12 cellular contexts compared by ENCODE assay signal in the genomic region with DNA sequence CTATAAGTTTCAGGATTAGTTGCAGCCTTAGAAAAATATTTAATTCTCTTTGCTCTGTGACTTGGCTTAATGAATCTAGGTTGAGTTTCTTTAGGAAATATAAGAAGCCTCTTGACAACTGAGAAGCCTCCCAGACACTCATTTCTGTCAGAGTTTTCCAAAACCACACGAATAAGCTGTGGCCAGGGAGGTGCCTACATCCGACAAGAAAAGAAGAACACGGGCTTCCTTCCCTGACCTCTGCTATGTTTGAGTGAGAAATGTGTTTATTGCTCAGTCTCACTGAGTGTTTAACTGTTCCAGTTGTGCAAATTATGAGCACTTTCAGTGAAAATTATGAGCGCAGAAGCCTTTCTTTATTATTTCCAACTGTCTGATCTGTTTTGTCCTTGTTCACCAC.
DNase-seq lines count a peak whose midpoint lies in the region; ATAC-seq, FAIRE-seq and TF ChIP-seq lines count a peak whose summit lies in the region.
"Had no signal": no experiment of that assay in that cellular context is flagged by ENCODE, and none has a peak within 500 bp of the region (broad histone marks: within the 10 kb centered on the region; RNA-seq: fewer than 3 reads in every experiment).

No MANE protein-coding gene starts in this region.

- DNase-seq in A549 (ENCODE audit: low read depth in 1 of 2, low spot score in 1 of 2) (no peak), Daoy (ENCODE audit: low read depth) (peak; percentile 55), T-helper 17 cell (no peak), keratinocyte (ENCODE audit: low read depth, low spot score) (no peak), posterior vena cava (ENCODE audit: low spot score) (no peak), MG63 (no peak), cerebellum (ENCODE audit: low spot score) (no peak)
- DNase-seq: stimulated activated CD4-positive, alpha-beta T cell treated with anti-CD3 and anti-CD28 coated beads, Interleukin-4, amount 100 ng/mL, for 24 hours had no signal

- FAIRE-seq in A549 (lab: Jason Lieb, UNC) (no peak), keratinocyte (lab: Jason Lieb, UNC) (no peak)
- FAIRE-seq: D721Med had no signal

- POLR2A ChIA-PET in A549 (lab: Yijun Ruan, JAX), result no interaction called here

- H3K4me1 ChIP-seq in A549 (peaks cover 38% of the 10 kb centered on the region), keratinocyte (ENCODE audit: control insufficient read depth, extremely low read depth, insufficient read depth, low read length) (peaks cover 30% of the 10 kb centered on the region)

- peaks cover 6% of the 10 kb centered on the region for H3K4me1 Mint-ChIP-seq in T-helper 17 cell

- peak overlapping the region; percentile 90 for H3K4me2 ChIP-seq in A549
- H3K4me2 ChIP-seq in keratinocyte (ENCODE audit: control insufficient read depth, extremely low read depth, insufficient read depth, low read depth, low read length), result peak overlapping the region; percentile 86

- peak overlapping the region; percentile 76 for H3K4me3 Mint-ChIP-seq in T-helper 17 cell

- H3K79me2 ChIP-seq in keratinocyte (ENCODE audit: control insufficient read depth, insufficient read depth, low read length), result no peaks in the 10 kb centered on the region

- H3K27me3 ChIP-seq in keratinocyte (ENCODE audit: control insufficient read depth, extremely low read depth, insufficient read depth, low read length) (peaks cover 18% of the 10 kb centered on the region), MG63 (no peaks in the 10 kb centered on the region)

- dilution Hi-C loops in keratinocyte (cut with MboI; ENCODE audit: extremely low pct_ligation_motif_present, low sequenced_read_pairs), result no loop called here

- H3K4me3 ChIP-seq in A549 (no peak overlapping the region), keratinocyte (ENCODE audit: control insufficient read depth in 2 of 3, extremely low read depth in 1 of 3, insufficient read depth in 2 of 3, low read depth in 1 of 3, low read length in 3 of 3) (no peak overlapping the region), MG63 (no peak overlapping the region)

- 19% methylated on average over 4 of the region's 4 CpGs for WGBS in A549 (ENCODE audit: missing lambda C conversion rate)

- H3K27ac Mint-ChIP-seq in T-helper 17 cell, result no peak overlapping the region

- H3K9ac ChIP-seq in keratinocyte (ENCODE audit: control insufficient read depth, extremely low read depth, insufficient read depth, low read length), result no peak overlapping the region

- no peak for TF ChIP-seq RAD21 in A549 (conservative IDR thresholded peaks at IDR 0.05 in 1 of 2, IDR thresholded peaks at IDR 0.05 in 1 of 2)

- peaks cover 58% of the 10 kb centered on the region for H3K27me3 Mint-ChIP-seq in T-helper 17 cell

- peaks cover 3% of the 10 kb centered on the region for H3K36me3 Mint-ChIP-seq in T-helper 17 cell (ENCODE audit: low read depth)

- no peaks in the 10 kb centered on the region for H4K20me1 ChIP-seq in keratinocyte (ENCODE audit: control insufficient read depth, extremely low read depth, insufficient read depth, low read length)

- intact Hi-C loops in posterior vena cava (cut with DNase I), result loop anchor here (5.0 to 10.0 kb wide), 3 partner anchors 298 to 466 kb away; no protein-coding TSS in a partner anchor

- no peaks in the 10 kb centered on the region for H3K9me3 ChIP-seq in A549
- H3K9me3 ChIP-seq in T-helper 17 cell (ENCODE audit: control insufficient read depth, low read length, poor library complexity, severe bottlenecking), result no peaks in the 10 kb centered on the region
- no peaks in the 10 kb centered on the region for H3K9me3 ChIP-seq in keratinocyte (ENCODE audit: control insufficient read depth, low read depth, low read length)
- no peaks in the 10 kb centered on the region for H3K9me3 ChIP-seq in MG63
- H3K9me3 ChIP-seq: transverse colon had no signal

- H2AFZ ChIP-seq in keratinocyte (ENCODE audit: control insufficient read depth, low read length), result no peak overlapping the region

- no peak overlapping the region for H3K27ac ChIP-seq in A549
- H3K27ac ChIP-seq in keratinocyte (ENCODE audit: control insufficient read depth, insufficient read depth, low read length), result no peak overlapping the region
- H3K27ac ChIP-seq: HL-60, transverse colon had no signal

- ATAC-seq in A549 (no peak), T-helper 17 cell (no peak), HG03175 (IDR thresholded peaks at IDR 0.05; ENCODE audit: unreplicated experiment) (no peak)

- no peak for TF ChIP-seq POLR2A in A549 (IDR thresholded peaks at IDR 0.05; ENCODE audit: low read length)

- no peaks in the 10 kb centered on the region for H3K9me1 ChIP-seq in keratinocyte (ENCODE audit: control insufficient read depth, extremely low read depth, insufficient read depth, low read length)

- no peak for TF ChIP-seq CTCF in A549 (IDR thresholded peaks at IDR 0.05)
- no peak for TF ChIP-seq CTCF in keratinocyte (optimal IDR thresholded peaks at IDR 0.05 in 1 of 3, IDR thresholded peaks at IDR 0.05 in 1 of 3, conservative IDR thresholded peaks at IDR 0.05 in 1 of 3; ENCODE audit: extremely low read depth in 1 of 3, insufficient read depth in 2 of 3, low read length in 3 of 3)

- H3K36me3 ChIP-seq in keratinocyte (ENCODE audit: control insufficient read depth in 2 of 2, extremely low read depth in 1 of 2, insufficient read depth in 2 of 2, low read length in 2 of 2) (no peaks in the 10 kb centered on the region), MG63 (no peaks in the 10 kb centered on the region)
- H3K36me3 ChIP-seq: transverse colon had no signal

- CTCF ChIA-PET in A549 (lab: Yijun Ruan, JAX), result interaction anchor here (1.1 kb wide), 1 partner anchor 569 kb away, joined by 3 read pairs; no protein-coding TSS in a partner anchor

- TF ChIP-seq EP300 in A549 (IDR thresholded peaks at IDR 0.05), result no peak

TF ChIP-seq in A549, 52 proteins besides CTCF, POLR2A, EP300 and RAD21 (continues in another document):
- no peak for TF ChIP-seq HOXA7 (CRISPR knock-in tag; IDR thresholded peaks at IDR 0.05)
- TF ChIP-seq HOXB13 (CRISPR knock-in tag; IDR thresholded peaks at IDR 0.05; ENCODE audit: low read depth), result no peak
- TF ChIP-seq, protein P1, sequence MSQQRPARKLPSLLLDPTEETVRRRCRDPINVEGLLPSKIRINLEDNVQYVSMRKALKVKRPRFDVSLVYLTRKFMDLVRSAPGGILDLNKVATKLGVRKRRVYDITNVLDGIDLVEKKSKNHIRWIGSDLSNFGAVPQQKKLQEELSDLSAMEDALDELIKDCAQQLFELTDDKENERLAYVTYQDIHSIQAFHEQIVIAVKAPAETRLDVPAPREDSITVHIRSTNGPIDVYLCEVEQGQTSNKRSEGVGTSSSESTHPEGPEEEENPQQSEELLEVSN (IDR thresholded peaks at IDR 0.05; ENCODE audit: borderline replicate concordance, low read depth), result no peak
- no peak for TF ChIP-seq ZNF302 (CRISPR knock-in tag; IDR thresholded peaks at IDR 0.05)
- no peak for TF ChIP-seq EHF (CRISPR knock-in tag; IDR thresholded peaks at IDR 0.05)
- TF ChIP-seq ZC3H11A (IDR thresholded peaks at IDR 0.05), result no peak
- TF ChIP-seq RARB (CRISPR knock-in tag; IDR thresholded peaks at IDR 0.05), result no peak
- TF ChIP-seq RNF2 (IDR thresholded peaks at IDR 0.05; ENCODE audit: borderline replicate concordance, low read depth), result no peak
- no peak for TF ChIP-seq EHMT2 (IDR thresholded peaks at IDR 0.05; ENCODE audit: low read depth)
- TF ChIP-seq PHF8 (IDR thresholded peaks at IDR 0.05; ENCODE audit: borderline replicate concordance, low read depth), result no peak
- TF ChIP-seq MYC (IDR thresholded peaks at IDR 0.05; ENCODE audit: borderline replicate concordance, low read length), result no peak
- TF ChIP-seq NPAS2 (CRISPR knock-in tag; IDR thresholded peaks at IDR 0.05; ENCODE audit: borderline replicate concordance), result no peak
- no peak for TF ChIP-seq JUNB (IDR thresholded peaks at IDR 0.05)
- TF ChIP-seq, protein P2, sequence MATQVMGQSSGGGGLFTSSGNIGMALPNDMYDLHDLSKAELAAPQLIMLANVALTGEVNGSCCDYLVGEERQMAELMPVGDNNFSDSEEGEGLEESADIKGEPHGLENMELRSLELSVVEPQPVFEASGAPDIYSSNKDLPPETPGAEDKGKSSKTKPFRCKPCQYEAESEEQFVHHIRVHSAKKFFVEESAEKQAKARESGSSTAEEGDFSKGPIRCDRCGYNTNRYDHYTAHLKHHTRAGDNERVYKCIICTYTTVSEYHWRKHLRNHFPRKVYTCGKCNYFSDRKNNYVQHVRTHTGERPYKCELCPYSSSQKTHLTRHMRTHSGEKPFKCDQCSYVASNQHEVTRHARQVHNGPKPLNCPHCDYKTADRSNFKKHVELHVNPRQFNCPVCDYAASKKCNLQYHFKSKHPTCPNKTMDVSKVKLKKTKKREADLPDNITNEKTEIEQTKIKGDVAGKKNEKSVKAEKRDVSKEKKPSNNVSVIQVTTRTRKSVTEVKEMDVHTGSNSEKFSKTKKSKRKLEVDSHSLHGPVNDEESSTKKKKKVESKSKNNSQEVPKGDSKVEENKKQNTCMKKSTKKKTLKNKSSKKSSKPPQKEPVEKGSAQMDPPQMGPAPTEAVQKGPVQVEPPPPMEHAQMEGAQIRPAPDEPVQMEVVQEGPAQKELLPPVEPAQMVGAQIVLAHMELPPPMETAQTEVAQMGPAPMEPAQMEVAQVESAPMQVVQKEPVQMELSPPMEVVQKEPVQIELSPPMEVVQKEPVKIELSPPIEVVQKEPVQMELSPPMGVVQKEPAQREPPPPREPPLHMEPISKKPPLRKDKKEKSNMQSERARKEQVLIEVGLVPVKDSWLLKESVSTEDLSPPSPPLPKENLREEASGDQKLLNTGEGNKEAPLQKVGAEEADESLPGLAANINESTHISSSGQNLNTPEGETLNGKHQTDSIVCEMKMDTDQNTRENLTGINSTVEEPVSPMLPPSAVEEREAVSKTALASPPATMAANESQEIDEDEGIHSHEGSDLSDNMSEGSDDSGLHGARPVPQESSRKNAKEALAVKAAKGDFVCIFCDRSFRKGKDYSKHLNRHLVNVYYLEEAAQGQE (IDR thresholded peaks at IDR 0.05), result no peak
- TF ChIP-seq, protein P3, sequence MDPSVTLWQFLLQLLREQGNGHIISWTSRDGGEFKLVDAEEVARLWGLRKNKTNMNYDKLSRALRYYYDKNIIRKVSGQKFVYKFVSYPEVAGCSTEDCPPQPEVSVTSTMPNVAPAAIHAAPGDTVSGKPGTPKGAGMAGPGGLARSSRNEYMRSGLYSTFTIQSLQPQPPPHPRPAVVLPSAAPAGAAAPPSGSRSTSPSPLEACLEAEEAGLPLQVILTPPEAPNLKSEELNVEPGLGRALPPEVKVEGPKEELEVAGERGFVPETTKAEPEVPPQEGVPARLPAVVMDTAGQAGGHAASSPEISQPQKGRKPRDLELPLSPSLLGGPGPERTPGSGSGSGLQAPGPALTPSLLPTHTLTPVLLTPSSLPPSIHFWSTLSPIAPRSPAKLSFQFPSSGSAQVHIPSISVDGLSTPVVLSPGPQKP (IDR thresholded peaks at IDR 0.05; ENCODE audit: low read depth, low read length), result no peak
